9 cellular contexts compared by ENCODE assay signal in genomic region chr5:154395407-154396106, GRCh38. TPM values are rescaled to one million over a fixed set of nuclear protein-coding genes. Genes with fewer than 3 reads are reported as not detected.
DNase-seq lines count a peak whose midpoint lies in the region; ATAC-seq and TF ChIP-seq lines count a peak whose summit lies in the region.
"Had no signal": no experiment of that assay in that cellular context is flagged by ENCODE, and none has a peak within 500 bp of the region (broad histone marks: within the 10 kb centered on the region; RNA-seq: fewer than 3 reads in every experiment).

No MANE protein-coding gene starts in this region.

- H3K27ac ChIP-seq in mesenchymal stem cell (ENCODE audit: low read length, poor library complexity, severe bottlenecking) (no peak overlapping the region), suprapubic skin (no peak overlapping the region)
- H3K27ac ChIP-seq: tibial artery had no signal

- TF ChIP-seq EP300 in suprapubic skin (IDR thresholded peaks at IDR 0.05): no peak

- no peak overlapping the region for H2AFZ ChIP-seq in mesenchymal stem cell (ENCODE audit: low read depth, low read length)

- POLR2A ChIA-PET in GM10248 (lab: Yijun Ruan, JAX): no interaction called here

- no peak overlapping the region for H3K4ac ChIP-seq in mesenchymal stem cell (ENCODE audit: low read depth in 1 of 2, low read length in 2 of 2)

- TF ChIP-seq CTCF in GM10248 (IDR thresholded peaks at IDR 0.05; ENCODE audit: control extremely low read depth, extremely low read depth, low read depth, missing control alignments) (no peak), foreskin fibroblast (IDR thresholded peaks at IDR 0.05; ENCODE audit: low read depth, low read length) (no peak), suprapubic skin (IDR thresholded peaks at IDR 0.05) (no peak)

- H3K9me3 ChIP-seq in mesenchymal stem cell (ENCODE audit: control insufficient read depth, low read length): no peaks in the 10 kb centered on the region
- H3K9me3 ChIP-seq in suprapubic skin: no peaks in the 10 kb centered on the region
- H3K9me3 ChIP-seq: tibial artery had no signal

- no peak overlapping the region for H3K4me2 ChIP-seq in mesenchymal stem cell (ENCODE audit: low read length, poor library complexity, severe bottlenecking)

- H3K4me1 ChIP-seq in mesenchymal stem cell (ENCODE audit: control insufficient read depth, insufficient read depth, low read depth, low read length) (peaks cover 8% of the 10 kb centered on the region), suprapubic skin (peaks cover 3% of the 10 kb centered on the region)
- H3K4me1 ChIP-seq: tibial artery had no signal

- no peak overlapping the region for H4K91ac ChIP-seq in mesenchymal stem cell (ENCODE audit: low read length)

- H3K36me3 ChIP-seq in mesenchymal stem cell (ENCODE audit: control insufficient read depth in 1 of 2, insufficient read depth in 2 of 2, low read depth in 1 of 2, low read length in 2 of 2) (peaks cover 10 to 54% of the 10 kb centered on the region in 2 experiments), suprapubic skin (peaks cover 2% of the 10 kb centered on the region)

- CTCF ChIA-PET in GM10248 (lab: Yijun Ruan, JAX): interaction anchor here (1.0 to 1.4 kb wide), 4 partner anchors 9 to 323 kb away, joined by 4 to 11 read pairs (median 4); no protein-coding TSS in a partner anchor

- ATAC-seq in GM21529 (IDR thresholded peaks at IDR 0.05; ENCODE audit: unreplicated experiment): peak; percentile 92

- H3K79me1 ChIP-seq in mesenchymal stem cell (replicated peaks; ENCODE audit: low read length, poor library complexity, severe bottlenecking): peaks cover 7% of the 10 kb centered on the region

- no peak overlapping the region for H2BK120ac ChIP-seq in mesenchymal stem cell (ENCODE audit: low read depth, low read length)

- 75% methylated on average over 14 of the region's 14 CpGs for WGBS in mesenchymal stem cell
- WGBS in suprapubic skin: 56% methylated on average over 14 of the region's 14 CpGs

- no peak overlapping the region for H3K18ac ChIP-seq in mesenchymal stem cell (ENCODE audit: low read depth in 1 of 2, low read length in 2 of 2)

- H2BK12ac ChIP-seq in mesenchymal stem cell (ENCODE audit: low read length in 2 of 2): no peak overlapping the region

- H3K23ac ChIP-seq in mesenchymal stem cell (ENCODE audit: low read length in 2 of 2): no peak overlapping the region

- H2BK15ac ChIP-seq in mesenchymal stem cell (ENCODE audit: low read depth, poor library complexity, severe bottlenecking): no peak overlapping the region

- H2BK5ac ChIP-seq in mesenchymal stem cell (ENCODE audit: low read depth, low read length, poor library complexity, severe bottlenecking): no peak overlapping the region

- H3K4me3 ChIP-seq in foreskin fibroblast (ENCODE audit: low read depth in 1 of 2, low read length in 2 of 2) (no peak overlapping the region), mesenchymal stem cell (ENCODE audit: insufficient read depth in 1 of 2, low read depth in 1 of 2, low read length in 2 of 2) (no peak overlapping the region), suprapubic skin (no peak overlapping the region)
- H3K4me3 ChIP-seq: tibial artery had no signal

- no peak overlapping the region for H4K8ac ChIP-seq in mesenchymal stem cell (ENCODE audit: low read length)

- DNase-seq in GM10248 (ENCODE audit: extremely low spot score) (peak; percentile 50), NCI-H146 treated with DMSO at 0.1 percent for 48 hours (lab: John Stamatoyannopoulos, UW; ENCODE audit: unreplicated experiment) (peak; percentile 73), foreskin fibroblast (peak; percentile 26 to 51), mesenchymal stem cell (no peak), superior temporal gyrus (ENCODE audit: extremely low spot score) (no peak), suprapubic skin (ENCODE audit: low spot score in 2 of 2) (no peak), NCI-H1694 (lab: John Stamatoyannopoulos, UW) (no peak)

- H3K27me3 ChIP-seq in mesenchymal stem cell (ENCODE audit: control insufficient read depth in 1 of 2, insufficient read depth in 1 of 2, low read length in 2 of 2) (no peaks in the 10 kb centered on the region), suprapubic skin (no peaks in the 10 kb centered on the region)
- H3K27me3 ChIP-seq: tibial artery had no signal

- no peak overlapping the region for H3K14ac ChIP-seq in mesenchymal stem cell (ENCODE audit: low read length in 2 of 2)

- no peak for TF ChIP-seq POLR2A in suprapubic skin (IDR thresholded peaks at IDR 0.05)

- no peak overlapping the region for H3K9ac ChIP-seq in mesenchymal stem cell (ENCODE audit: low read length)

- no peak overlapping the region for H2AK5ac ChIP-seq in mesenchymal stem cell (ENCODE audit: low read length, severe bottlenecking)

RNA-seq across cellular contexts. Expression of gene SAP30L, which starts 50.2 kb away (rescaled TPM):
- 55.3 TPM for polyA plus RNA-seq in mesenchymal stem cell (2013, experiment 1 of 2)
- polyA plus RNA-seq in mesenchymal stem cell (2013, experiment 2 of 2): 54.3 TPM
- 10 to 100 TPM; 16.1 to 66.6 (median 36.2) TPM for total RNA-seq in suprapubic skin

Comparison
In these comparisons a context has a peak if more than half of its experiments do, and no peak if none do; other contexts are left out.
1. DNase-seq: peak in GM10248 (single experiment), NCI-H146 treated with DMSO at 0.1 percent for 48 hours (single experiment) and foreskin fibroblast (2 of 2); none in mesenchymal stem cell (single experiment), superior temporal gyrus (single experiment), suprapubic skin (0 of 2) and NCI-H1694 (single experiment).